In genomic region chr1:39258146-39258924, GRCh38 we compare ENCODE assay signal across 8 cellular contexts. TPM values are rescaled to one million over a fixed set of nuclear protein-coding genes. Genes with fewer than 3 reads are reported as not detected.
DNase-seq lines count a peak whose midpoint lies in the region; ATAC-seq, FAIRE-seq and TF ChIP-seq lines count a peak whose summit lies in the region.

No MANE protein-coding gene starts in this region.

- H3K9me3 Mint-ChIP-seq in WTC11, result no peaks in the 10 kb centered on the region

- ATAC-seq in WTC11 (peak; percentile 90), GM21390 (IDR thresholded peaks at IDR 0.05; ENCODE audit: unreplicated experiment) (no peak)

- no peaks in the 10 kb centered on the region for H3K27me3 Mint-ChIP-seq in WTC11 (ENCODE audit: low read depth)

- no peaks in the 10 kb centered on the region for H3K36me3 ChIP-seq in breast epithelium

- H3K36me3 Mint-ChIP-seq in WTC11, result peaks cover 3% of the 10 kb centered on the region

- POLR2A ChIA-PET in WTC11 (lab: Charles Lee), result interaction anchor here (1.0 to 1.3 kb wide), 2 partner anchors 151 to 155 kb away, joined by 4 read pairs; no protein-coding TSS in a partner anchor

- H3K4me1 ChIP-seq in breast epithelium, result no peaks in the 10 kb centered on the region

- no peak for TF ChIP-seq POLR2A in breast epithelium (IDR thresholded peaks at IDR 0.05)

- peak; percentile 61 for FAIRE-seq in islet of Langerhans (lab: Jason Lieb, UNC)

- peak; percentile 5 for DNase-seq in NCI-H1436 (lab: John Stamatoyannopoulos, UW)
- DNase-seq in NCI-H1436 treated with DMSO at 0.1 percent for 48 hours (lab: John Stamatoyannopoulos, UW), result no peak
- peak; percentile 35 for DNase-seq in NCI-H2171 (lab: John Stamatoyannopoulos, UW)
- peak; percentile 82 for DNase-seq in WTC11 (ENCODE audit: low spot score)
- peak; percentile 68 to 72 for DNase-seq in breast epithelium (ENCODE audit: low spot score in 2 of 2)
- DNase-seq in stimulated activated CD4-positive, alpha-beta T cell treated with anti-CD3 and anti-CD28 coated beads, Interleukin-1b, Interleukin-23, amount 100 ng/mL, for 4 hours (ENCODE audit: low read depth in 2 of 2), result peak; percentile 46 to 57

- TF ChIP-seq CTCF in WTC11 (IDR thresholded peaks at IDR 0.05) (peak; percentile 86), breast epithelium (IDR thresholded peaks at IDR 0.05) (peak; percentile 93 to 96 (median 93))

- intact Hi-C loops in breast epithelium (cut with DNase I; ENCODE audit: low total_unique reads), result no loop called here

- no peak overlapping the region for H3K4me3 ChIP-seq in breast epithelium

- no peaks in the 10 kb centered on the region for H3K9me3 ChIP-seq in breast epithelium

- H3K27ac Mint-ChIP-seq in WTC11, result peak overlapping the region; percentile 91

- H3K4me3 Mint-ChIP-seq in WTC11, result no peak overlapping the region

- H3K27me3 ChIP-seq in breast epithelium, result no peaks in the 10 kb centered on the region

- CTCF ChIA-PET in WTC11 (lab: Charles Lee), result interaction anchor here (0.5 to 3.6 kb wide), 42 partner anchors 9 to 281 kb away, joined by 3 to 141 read pairs (median 5); partner anchors contain the start of gene MACF1

- peaks cover 14% of the 10 kb centered on the region for H3K4me1 Mint-ChIP-seq in WTC11

- H3K27ac ChIP-seq in breast epithelium, result peak overlapping the region; percentile 36 to 59

TF ChIP-seq in WTC11, 78 proteins besides CTCF, POLR2A, EP300 and RAD21:
- no peak for TF ChIP-seq JUN (CRISPR knock-in tag; IDR thresholded peaks at IDR 0.05)
- no peak for TF ChIP-seq FOXJ3 (CRISPR knock-in tag; IDR thresholded peaks at IDR 0.05; ENCODE audit: borderline replicate concordance)
- peak; percentile 46; the same call in 1 of the 2 replicates for TF ChIP-seq USF2 (CRISPR knock-in tag; IDR thresholded peaks at IDR 0.05)
- TF ChIP-seq ZMAT4 (CRISPR knock-in tag; IDR thresholded peaks at IDR 0.05), result no peak
- no peak for TF ChIP-seq ZNF232 (CRISPR knock-in tag; IDR thresholded peaks at IDR 0.05)
- no peak for TF ChIP-seq FOXK1 (CRISPR knock-in tag; IDR thresholded peaks at IDR 0.05)
- no peak for TF ChIP-seq E2F4 (CRISPR knock-in tag; IDR thresholded peaks at IDR 0.05; ENCODE audit: borderline replicate concordance, low read depth)

RNA-seq across cellular contexts. Expression of gene MACF1, which starts 53.8 kb away (rescaled TPM):
- total RNA-seq in WTC11 (2021) (214 to 327 TPM (median 222 TPM) in 3 replicates), breast epithelium (100 to 1,000 TPM; 279 to 350 (median 325) TPM)
